Comparison of ENCODE assay signal across 13 cellular contexts in the genomic region with DNA sequence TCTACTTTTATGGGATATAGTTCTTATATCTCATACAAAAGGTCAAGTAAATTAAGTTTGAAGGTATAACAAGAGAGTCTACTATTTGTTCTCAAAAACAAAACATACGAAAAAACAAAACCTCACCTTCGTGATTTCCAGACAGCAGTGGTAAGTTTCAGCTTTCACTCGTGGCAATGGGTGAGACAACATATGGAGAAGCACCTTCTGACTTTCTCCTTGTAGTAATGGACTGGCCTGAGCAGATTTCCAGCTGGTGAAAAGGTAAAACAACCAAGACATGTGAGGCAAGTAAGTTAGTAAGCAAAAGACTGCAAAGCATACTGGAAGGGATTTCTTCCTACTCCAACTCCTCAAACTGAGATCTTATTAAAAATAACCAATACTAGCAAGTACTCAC. TPM values are rescaled to one million over a fixed set of nuclear protein-coding genes. Genes with fewer than 3 reads are reported as not detected.
DNase-seq lines count a peak whose midpoint lies in the region; ATAC-seq, FAIRE-seq and TF ChIP-seq lines count a peak whose summit lies in the region.
"Had no signal": no experiment of that assay in that cellular context is flagged by ENCODE, and none has a peak within 500 bp of the region (broad histone marks: within the 10 kb centered on the region; RNA-seq: fewer than 3 reads in every experiment).

No MANE protein-coding gene starts in this region.

- H3K9me1 ChIP-seq in endothelial cell of umbilical vein (replicated peaks; ENCODE audit: control insufficient read depth, extremely low read depth, insufficient read depth, low read length) = no peaks in the 10 kb centered on the region

- no TSS peak for BruUV-seq in endothelial cell of umbilical vein (replicated peaks; lab: Mats Ljungman, UMichigan)

- no peak for TF ChIP-seq POLR2A in endothelial cell of umbilical vein (IDR thresholded peaks at IDR 0.05; ENCODE audit: low read depth, low read length)

- no peaks in the 10 kb centered on the region for H3K9me3 ChIP-seq in endothelial cell of umbilical vein (replicated peaks; ENCODE audit: control insufficient read depth, insufficient read depth, low read length)

- intact Hi-C loops in endothelial cell of umbilical vein (cut with micrococcal nuclease) = no loop called here

- H3K4me1 ChIP-seq in endothelial cell of umbilical vein (ENCODE audit: control insufficient read depth, extremely low read depth, insufficient read depth, low read length) = no peaks in the 10 kb centered on the region

- ATAC-seq in GM18498 (IDR thresholded peaks at IDR 0.05; ENCODE audit: unreplicated experiment) = peak; percentile 77
- peak; percentile 59 for ATAC-seq in GM21526 (IDR thresholded peaks at IDR 0.05; ENCODE audit: low FRiP score, unreplicated experiment)
- peak; percentile 60 for ATAC-seq in HG03095 (IDR thresholded peaks at IDR 0.05; ENCODE audit: unreplicated experiment)
- ATAC-seq in naive thymus-derived CD8-positive, alpha-beta T cell = no peak
- ATAC-seq: activated CD8-positive, alpha-beta T cell treated with anti-CD3 and anti-CD28 coated beads, Interleukin-2, amount 10 ng/mL, durations not matched to agents 7 days and 5 days; activated naive CD4-positive, alpha-beta T cell treated with anti-CD3 and anti-CD28 coated beads, Interleukin-2, amount 50 U/mL, for 72 hours; left colon had no signal

- FAIRE-seq in endothelial cell of umbilical vein (lab: Jason Lieb, UNC) = no peak

- H3K27ac Mint-ChIP-seq in naive thymus-derived CD8-positive, alpha-beta T cell = peak overlapping the region in 3 of 10 donors; percentile 30 to 48 (median 36)
- H3K27ac Mint-ChIP-seq: activated CD8-positive, alpha-beta T cell treated with anti-CD3 and anti-CD28 coated beads, Interleukin-2, amount 10 ng/mL, durations not matched to agents 7 days and 5 days; activated naive CD4-positive, alpha-beta T cell treated with anti-CD3 and anti-CD28 coated beads, Interleukin-2, amount 50 U/mL, for 72 hours had no signal

- H3K27ac ChIP-seq in endothelial cell of umbilical vein (ENCODE audit: insufficient read depth, low read depth, low read length) (no peak overlapping the region), substantia nigra (ENCODE audit: low read depth, low read length, poor library complexity, severe bottlenecking) (no peak overlapping the region)
- H3K27ac ChIP-seq: coronary artery had no signal

- peaks cover 11 to 66% (median 30%) of the 10 kb centered on the region in 3 donors for H3K36me3 Mint-ChIP-seq in naive thymus-derived CD8-positive, alpha-beta T cell

- POLR2A ChIA-PET in endothelial cell of umbilical vein (lab: Charles Lee) = no interaction called here
- POLR2A ChIA-PET in naive thymus-derived CD8-positive, alpha-beta T cell (lab: Charles Lee) = no interaction called here

- no peak overlapping the region for H2AFZ ChIP-seq in endothelial cell of umbilical vein (ENCODE audit: low read depth, low read length)

- no peak overlapping the region for H3K4me3 ChIP-seq in endothelial cell of umbilical vein (replicated peaks in 1 of 3; ENCODE audit: insufficient read depth in 1 of 3, low read depth in 1 of 3, low read length in 3 of 3)
- H3K4me3 ChIP-seq: coronary artery had no signal

- no peaks in the 10 kb centered on the region for H3K27me3 ChIP-seq in endothelial cell of umbilical vein (ENCODE audit: control insufficient read depth in 2 of 2, insufficient read depth in 2 of 2, low read length in 2 of 2)

- DNase-seq in endothelial cell of umbilical vein (ENCODE audit: low read depth, low spot score) = peak; percentile 18
- no peak for DNase-seq in naive thymus-derived CD8-positive, alpha-beta T cell
- DNase-seq in substantia nigra (lab: John Stamatoyannopoulos, UW) = no peak
- DNase-seq in T1000 (lab: John Stamatoyannopoulos, UW) = no peak
- no peak for DNase-seq in activated CD4-positive, CD25-positive, alpha-beta regulatory T cell treated with anti-CD3 and anti-CD28 coated beads, Interleukin-2, amount 50 U/mL, for 72 hours
- DNase-seq: activated CD8-positive, alpha-beta T cell treated with anti-CD3 and anti-CD28 coated beads, Interleukin-2, amount 10 ng/mL, durations not matched to agents 7 days and 5 days; left colon; NCI-H187 treated with DMSO at 0.1 percent for 48 hours had no signal

- no peak overlapping the region for H3K4me2 ChIP-seq in endothelial cell of umbilical vein (ENCODE audit: insufficient read depth, low read length)

- peaks cover 0 to 3% of the 10 kb centered on the region in 2 experiments for H3K36me3 ChIP-seq in endothelial cell of umbilical vein (ENCODE audit: control insufficient read depth in 2 of 2, extremely low read depth in 1 of 2, insufficient read depth in 2 of 2, low read length in 2 of 2)

- H3K27me3 Mint-ChIP-seq in naive thymus-derived CD8-positive, alpha-beta T cell = no peaks in the 10 kb centered on the region

- no peak overlapping the region for H3K4me3 Mint-ChIP-seq in naive thymus-derived CD8-positive, alpha-beta T cell
- H3K4me3 Mint-ChIP-seq: activated CD8-positive, alpha-beta T cell treated with anti-CD3 and anti-CD28 coated beads, Interleukin-2, amount 10 ng/mL, durations not matched to agents 7 days and 5 days had no signal

- dilution Hi-C loops in endothelial cell of umbilical vein (cut with MboI; ENCODE audit: extremely low pct_ligation_motif_present, low sequenced_read_pairs) = no loop called here

- no peak overlapping the region for H3K9ac ChIP-seq in endothelial cell of umbilical vein (replicated peaks; ENCODE audit: extremely low read depth, insufficient read depth, low read length)

- no peak for TF ChIP-seq CTCF in endothelial cell of umbilical vein (IDR thresholded peaks at IDR 0.05; ENCODE audit: extremely low read depth in 1 of 2, insufficient read depth in 1 of 2, low read depth in 1 of 2, low read length in 2 of 2)

- H3K4me1 Mint-ChIP-seq in naive thymus-derived CD8-positive, alpha-beta T cell = peaks cover 0 to 7% (median 4%) of the 10 kb centered on the region in 4 donors

- CTCF ChIA-PET in endothelial cell of umbilical vein (lab: Charles Lee) = interaction anchor here (1.2 to 1.8 kb wide), 3 partner anchors 29 to 289 kb away, joined by 3 to 13 read pairs (median 5); no protein-coding TSS in a partner anchor

- no peaks in the 10 kb centered on the region for H3K79me2 ChIP-seq in endothelial cell of umbilical vein (ENCODE audit: control insufficient read depth, insufficient read depth, low read length)

- H3K9me3 Mint-ChIP-seq in naive thymus-derived CD8-positive, alpha-beta T cell = peaks cover 0 to 3% (median 0%) of the 10 kb centered on the region in 9 donors

- no peaks in the 10 kb centered on the region for H4K20me1 ChIP-seq in endothelial cell of umbilical vein (replicated peaks; ENCODE audit: control insufficient read depth, extremely low read depth, insufficient read depth, low read length)

TF ChIP-seq in endothelial cell of umbilical vein, 7 proteins besides CTCF, POLR2A, EP300 and RAD21:
- no peak for TF ChIP-seq JUN (IDR thresholded peaks at IDR 0.05; ENCODE audit: borderline replicate concordance, insufficient read depth, insufficient read length, low read depth)
- TF ChIP-seq POLR2AphosphoS5 (IDR thresholded peaks at IDR 0.05; ENCODE audit: insufficient read depth, low read depth, low read length) = no peak
- no peak for TF ChIP-seq GATA2 (IDR thresholded peaks at IDR 0.05; ENCODE audit: insufficient read depth, insufficient read length, low read depth, low read length)
- no peak for TF ChIP-seq FOS (IDR thresholded peaks at IDR 0.05; ENCODE audit: borderline replicate concordance, insufficient read depth, low read length)
- no peak for TF ChIP-seq MYC (IDR thresholded peaks at IDR 0.05; ENCODE audit: low read depth, low read length)
- no peak for TF ChIP-seq EZH2 (IDR thresholded peaks at IDR 0.05; ENCODE audit: borderline replicate concordance, low read depth, low read length, severe bottlenecking)

RNA-seq across cellular contexts. Expression of gene RTTN, which starts 39.6 kb away (rescaled TPM):
- total RNA-seq in endothelial cell of umbilical vein = 16.7 and 17.4 TPM in 2 replicates
- polyA plus RNA-seq in endothelial cell of umbilical vein = 2.9 and 3.1 TPM in 2 replicates
- polyA plus RNA-seq in endothelial cell of umbilical vein (2011; cell fraction: cytosol; rRNA removed) = 3.3 and 3.6 TPM in 2 replicates
- 20.7 and 24.0 TPM in 2 replicates for polyA plus RNA-seq in endothelial cell of umbilical vein (2011; cell fraction: nucleus; rRNA removed)
- polyA plus RNA-seq in endothelial cell of umbilical vein (2012) = 3.3 and 6.5 TPM in 2 replicates
- 20.7 and 25.0 TPM in 2 replicates for polyA minus RNA-seq in endothelial cell of umbilical vein
- polyA minus RNA-seq in endothelial cell of umbilical vein (2011; cell fraction: cytosol; rRNA and poly(A)+ RNA removed) = 10.5 TPM
- polyA minus RNA-seq in endothelial cell of umbilical vein (2011; cell fraction: nucleus; rRNA and poly(A)+ RNA removed) = 81.7 and 144 TPM in 2 replicates
- total RNA-seq in naive thymus-derived CD8-positive, alpha-beta T cell = 10 to 100 TPM; 25.4 to 26.6 TPM
- polyA plus RNA-seq in naive thymus-derived CD8-positive, alpha-beta T cell = 1 to 10 TPM; 2.6 to 4.8 (median 3.2) TPM

Comparison
In these comparisons a context has a peak if more than half of its experiments do, and no peak if none do; other contexts are left out.
1. ATAC-seq: peak in GM18498 (single experiment), GM21526 (single experiment) and HG03095 (single experiment); none in naive thymus-derived CD8-positive, alpha-beta T cell (0 of 2).